Comparison of ENCODE assay signal across 20 cellular contexts in the genomic region with DNA sequence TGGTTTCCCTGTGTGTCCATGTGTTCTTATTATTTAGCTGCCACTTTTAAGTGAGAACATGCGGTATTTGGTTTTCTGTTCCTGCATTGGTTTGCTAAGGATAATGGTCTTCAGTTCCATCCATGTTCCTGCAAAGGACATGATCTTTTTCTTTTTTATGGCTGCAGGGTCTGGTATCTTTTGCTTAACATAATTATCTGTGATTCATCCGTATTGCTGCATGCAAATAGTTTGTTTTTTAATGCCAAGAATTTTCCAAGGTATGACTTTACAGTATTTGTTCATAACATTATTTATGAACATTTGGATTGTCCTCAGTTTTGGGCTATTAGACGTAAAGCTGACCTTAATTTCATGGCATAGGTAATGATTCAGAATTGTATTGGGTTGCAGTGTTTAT. TPM values are rescaled to one million over a fixed set of nuclear protein-coding genes. Genes with fewer than 3 reads are reported as not detected.
DNase-seq lines count a peak whose midpoint lies in the region; ATAC-seq and TF ChIP-seq lines count a peak whose summit lies in the region.
"Had no signal": no experiment of that assay in that cellular context is flagged by ENCODE, and none has a peak within 500 bp of the region (broad histone marks: within the 10 kb centered on the region; RNA-seq: fewer than 3 reads in every experiment).

No MANE protein-coding gene starts in this region.

- no TSS peak for BruUV-seq in IMR-90 (replicated peaks; lab: Mats Ljungman, UMichigan)

- no peak overlapping the region for H3K23ac ChIP-seq in IMR-90 (ENCODE audit: low read depth, low read length)

- H3K36me3 Mint-ChIP-seq in activated naive CD4-positive, alpha-beta T cell treated with anti-CD3 and anti-CD28 coated beads, Interleukin-2, amount 50 U/mL, for 24 hours, result peaks cover 36% of the 10 kb centered on the region

- intact Hi-C loops in IMR-90 (cut with micrococcal nuclease), result no loop called here
- intact Hi-C loops in body of pancreas (cut with DNase I), result no loop called here

- H3K79me2 ChIP-seq in osteoblast (ENCODE audit: insufficient read depth, low read length), result peaks cover 94% of the 10 kb centered on the region

- no peaks in the 10 kb centered on the region for H3K9me1 ChIP-seq in IMR-90 (ENCODE audit: insufficient read depth, low read length)

- peaks cover 24 to 47% of the 10 kb centered on the region in 2 experiments for H3K79me1 ChIP-seq in IMR-90 (ENCODE audit: low read depth in 1 of 2, low read length in 2 of 2)

- no peak overlapping the region for H3K9ac ChIP-seq in IMR-90 (ENCODE audit: low read depth, low read length)

- H4K20me1 ChIP-seq in IMR-90 (ENCODE audit: insufficient read depth, low read length) (peaks cover 32% of the 10 kb centered on the region), osteoblast (ENCODE audit: insufficient read depth, low read length) (peaks cover 19% of the 10 kb centered on the region)

- H2AK9ac ChIP-seq in IMR-90 (replicated peaks; ENCODE audit: low read depth, low read length, poor library complexity), result no peak overlapping the region

- no peak overlapping the region for H3K14ac ChIP-seq in IMR-90 (replicated peaks; ENCODE audit: low read depth, low read length)

- H2AFZ ChIP-seq in IMR-90 (replicated peaks; ENCODE audit: low read length, poor library complexity) (no peak overlapping the region), osteoblast (ENCODE audit: low read length) (no peak overlapping the region)

- no peak overlapping the region for H3K4ac ChIP-seq in IMR-90 (ENCODE audit: low read depth, low read length)

- H3K4me2 ChIP-seq in IMR-90 (ENCODE audit: low read depth, low read length) (peak overlapping the region; percentile 55; the same call in 1 of the 2 replicates), osteoblast (ENCODE audit: insufficient read depth, low read length) (no peak overlapping the region)

- no peaks in the 10 kb centered on the region for H3K9me3 Mint-ChIP-seq in activated naive CD4-positive, alpha-beta T cell treated with anti-CD3 and anti-CD28 coated beads, Interleukin-2, amount 50 U/mL, for 24 hours

- CTCF ChIA-PET in IMR-90 (lab: Yijun Ruan, JAX), result no interaction called here

- peak; percentile 56 for ATAC-seq in IMR-90 (ENCODE audit: low read depth)
- ATAC-seq in body of pancreas, result no peak
- no peak for ATAC-seq in GM18861 (IDR thresholded peaks at IDR 0.05; ENCODE audit: unreplicated experiment)
- ATAC-seq: K562, Right ventricle myocardium inferior had no signal

- H2BK20ac ChIP-seq in IMR-90 (ENCODE audit: low read depth, low read length), result no peak overlapping the region

- no peaks in the 10 kb centered on the region for H3K27me3 Mint-ChIP-seq in activated naive CD4-positive, alpha-beta T cell treated with anti-CD3 and anti-CD28 coated beads, Interleukin-2, amount 50 U/mL, for 24 hours

- peaks cover 2% of the 10 kb centered on the region for H3K4me1 ChIP-seq in IMR-90 (ENCODE audit: control insufficient read depth, insufficient read depth, low read length)
- H3K4me1 ChIP-seq in osteoblast (ENCODE audit: insufficient read depth, low read length), result no peaks in the 10 kb centered on the region
- peaks cover 15% of the 10 kb centered on the region for H3K4me1 ChIP-seq in body of pancreas
- H3K4me1 ChIP-seq: SJSA1 had no signal

- peaks cover 51% of the 10 kb centered on the region for H3K4me1 Mint-ChIP-seq in activated naive CD4-positive, alpha-beta T cell treated with anti-CD3 and anti-CD28 coated beads, Interleukin-2, amount 50 U/mL, for 24 hours

- no peak overlapping the region for H4K91ac ChIP-seq in IMR-90 (ENCODE audit: insufficient read depth, low read depth, low read length)

- no peak overlapping the region for H3K27ac Mint-ChIP-seq in activated naive CD4-positive, alpha-beta T cell treated with anti-CD3 and anti-CD28 coated beads, Interleukin-2, amount 50 U/mL, for 24 hours

- no peak overlapping the region for H3K56ac ChIP-seq in IMR-90 (ENCODE audit: extremely low read depth, insufficient read depth, low read length)

- TF ChIP-seq CTCF in IMR-90 (conservative IDR thresholded peaks at IDR 0.05; ENCODE audit: low read depth, low read length) (no peak), fibroblast of mammary gland (conservative IDR thresholded peaks at IDR 0.05; ENCODE audit: control insufficient read depth, insufficient read depth, low read depth, low read length) (no peak), osteoblast (IDR thresholded peaks at IDR 0.05; ENCODE audit: extremely low read depth, low read depth, low read length) (no peak), body of pancreas (IDR thresholded peaks at IDR 0.05) (no peak)

- no CpG with 5 or more reads among the region's 3 CpGs for WGBS in IMR-90 (ENCODE audit: extremely low coverage in 2 of 2, insufficient read length in 1 of 2), 2 experiments
- 60 to 73% methylated on average over 3 of the region's 3 CpGs for WGBS in body of pancreas, 2 donors

- no peak for TF ChIP-seq RAD21 in IMR-90 (IDR thresholded peaks at IDR 0.05; ENCODE audit: low read length)

- no peak overlapping the region for H4K5ac ChIP-seq in IMR-90 (ENCODE audit: low read depth, low read length)

- no peak overlapping the region for H2BK120ac ChIP-seq in IMR-90 (ENCODE audit: low read depth, low read length)

- POLR2A ChIA-PET in IMR-90 (lab: Charles Lee; ENCODE audit: unreplicated experiment), result no interaction called here

- in situ Hi-C loops in IMR-90 (cut with MboI; ENCODE audit: low sequenced_read_pairs), result no loop called here

- H3K27ac ChIP-seq in IMR-90 (ENCODE audit: insufficient read depth, low read length), result no peak overlapping the region
- peak overlapping the region; percentile 20 for H3K27ac ChIP-seq in osteoblast (ENCODE audit: low read depth, low read length)
- H3K27ac ChIP-seq in body of pancreas, result no peak overlapping the region
- H3K27ac ChIP-seq: C4-2B, SJSA1 had no signal

- no peak overlapping the region for H2BK5ac ChIP-seq in IMR-90 (ENCODE audit: low read depth, low read length, poor library complexity, severe bottlenecking)

- no peak for TF ChIP-seq POLR2A in IMR-90 (IDR thresholded peaks at IDR 0.05; ENCODE audit: low read depth, low read length)
- TF ChIP-seq POLR2A in body of pancreas (IDR thresholded peaks at IDR 0.05), result no peak

- no peaks in the 10 kb centered on the region for H3K27me3 ChIP-seq in IMR-90 (ENCODE audit: control insufficient read depth, insufficient read depth, low read length)
- no peaks in the 10 kb centered on the region for H3K27me3 ChIP-seq in osteoblast (ENCODE audit: insufficient read depth, low read length)
- no peaks in the 10 kb centered on the region for H3K27me3 ChIP-seq in body of pancreas
- H3K27me3 ChIP-seq: MG63, SJSA1 had no signal

- peak overlapping the region; percentile 20 for H3K4me3 Mint-ChIP-seq in activated naive CD4-positive, alpha-beta T cell treated with anti-CD3 and anti-CD28 coated beads, Interleukin-2, amount 50 U/mL, for 24 hours
- H3K4me3 Mint-ChIP-seq: CD8-positive, alpha-beta memory T cell had no signal

- no peak for DNase-seq in activated naive CD4-positive, alpha-beta T cell treated with Interleukin-2 at 50 U/mL for 16 hours
- peak; percentile 18 for DNase-seq in IMR-90
- peak; percentile 11 for DNase-seq in fibroblast of mammary gland (ENCODE audit: low read depth)
- DNase-seq in osteoblast (ENCODE audit: insufficient read length, low spot score, missing footprints), result no peak
- no peak for DNase-seq in GM19240 (ENCODE audit: insufficient read length, low spot score)
- no peak for DNase-seq in body of pancreas
- DNase-seq: CD8-positive, alpha-beta memory T cell; GF-D8; MG63; NCI-H1417; NCI-H1694 treated with DMSO at 0.1 percent for 48 hours; NCI-H446 treated with DMSO at 0.1 percent for 48 hours; NCI-H526 treated with DMSO at 0.1 percent for 48 hours; OCI-M1 had no signal

- peaks cover 12% of the 10 kb centered on the region for H3K36me3 ChIP-seq in IMR-90 (ENCODE audit: control insufficient read depth, insufficient read depth, low read length)
- no peaks in the 10 kb centered on the region for H3K36me3 ChIP-seq in osteoblast (ENCODE audit: insufficient read depth, low read length)
- peaks cover 0 to 2% of the 10 kb centered on the region in 2 donors for H3K36me3 ChIP-seq in body of pancreas (replicated peaks in 1 of 2; ENCODE audit: insufficient read depth in 1 of 2, low read depth in 2 of 2)

- H3K4me3 ChIP-seq in IMR-90 (ENCODE audit: insufficient read depth, low read depth, low read length) (no peak overlapping the region), fibroblast of mammary gland (ENCODE audit: control insufficient read depth, low read depth, low read length) (no peak overlapping the region), osteoblast (ENCODE audit: insufficient read depth, low read length) (no peak overlapping the region), body of pancreas (no peak overlapping the region)
- H3K4me3 ChIP-seq: K562, MG63, SJSA1 had no signal

- H2BK15ac ChIP-seq in IMR-90 (ENCODE audit: low read depth, low read length), result no peak overlapping the region

- dilution Hi-C loops in IMR-90 (cut with HindIII; ENCODE audit: low sequenced_read_pairs, unreplicated experiment), result no loop called here

- H4K8ac ChIP-seq in IMR-90 (ENCODE audit: low read depth in 2 of 2, low read length in 2 of 2), result no peak overlapping the region

- H2AK5ac ChIP-seq in IMR-90 (ENCODE audit: low read depth, low read length), result no peak overlapping the region

- H3K18ac ChIP-seq in IMR-90 (ENCODE audit: low read depth, low read length), result no peak overlapping the region

- H3K9me3 ChIP-seq in IMR-90 (ENCODE audit: control insufficient read depth, insufficient read depth, low read length) (no peaks in the 10 kb centered on the region), osteoblast (ENCODE audit: low read depth, low read length) (no peaks in the 10 kb centered on the region), body of pancreas (no peaks in the 10 kb centered on the region)
- H3K9me3 ChIP-seq: MG63, SJSA1 had no signal

TF ChIP-seq in IMR-90, 13 proteins besides CTCF, POLR2A, EP300 and RAD21 (continues in another document):
- TF ChIP-seq SMC3 (IDR thresholded peaks at IDR 0.05; ENCODE audit: low read depth, low read length) (no peak), CEBPB (IDR thresholded peaks at IDR 0.05; ENCODE audit: low read depth, low read length) (no peak), NFE2L2 (IDR thresholded peaks at IDR 0.05; ENCODE audit: low read depth, low read length) (no peak), CHD1 (IDR thresholded peaks at IDR 0.05; ENCODE audit: low read depth, low read length) (no peak), MAFK (IDR thresholded peaks at IDR 0.05; ENCODE audit: low read depth, low read length) (no peak), BHLHE40 (IDR thresholded peaks at IDR 0.05; ENCODE audit: low read depth, low read length) (no peak), RFX5 (IDR thresholded peaks at IDR 0.05; ENCODE audit: low read depth, low read length) (no peak), MAZ (IDR thresholded peaks at IDR 0.05; ENCODE audit: borderline replicate concordance, low read depth, low read length) (no peak), FOS (IDR thresholded peaks at IDR 0.05; ENCODE audit: low read depth, low read length) (no peak)

RNA-seq across cellular contexts. Expression of gene GIGYF2, which starts 17.8 kb away (rescaled TPM):
- total RNA-seq in IMR-90 (2012; rRNA removed), result 52.5 and 66.0 TPM in 2 replicates
- 14.7 and 18.3 TPM in 2 replicates for polyA plus RNA-seq in IMR-90 (2012; rRNA removed)
- 5.4 and 6.7 TPM in 2 replicates for polyA plus RNA-seq in IMR-90 (2012; cell fraction: cytosol; rRNA removed)
- polyA plus RNA-seq in IMR-90 (2012; cell fraction: nucleus; rRNA removed; ENCODE audit: low replicate concordance), result 6.6 and 21.4 TPM in 2 replicates
- total RNA-seq in osteoblast, result 57.2 and 60.7 TPM in 2 replicates
- 100 to 1,000 TPM in 1 of 2 donors, 10 to 100 TPM in 1; 66.2 to 107 TPM for total RNA-seq in body of pancreas

Comparison
In these comparisons a context has a peak if more than half of its experiments do, and no peak if none do; other contexts are left out.
1. DNase-seq: peak in IMR-90 (single experiment) and fibroblast of mammary gland (single experiment); none in activated naive CD4-positive, alpha-beta T cell treated with Interleukin-2 at 50 U/mL for 16 hours (single experiment), osteoblast (single experiment), GM19240 (single experiment) and body of pancreas (0 of 4).